In genomic region chrX:69153060-69153730, GRCh38 we compare ENCODE assay signal across 8 cellular contexts. TPM values are rescaled to one million over a fixed set of nuclear protein-coding genes. Genes with fewer than 3 reads are reported as not detected.
DNase-seq lines count a peak whose midpoint lies in the region; ATAC-seq, FAIRE-seq and TF ChIP-seq lines count a peak whose summit lies in the region.

No MANE protein-coding gene starts in this region.

- H2BK5ac ChIP-seq in IMR-90 (ENCODE audit: low read depth, low read length, poor library complexity, severe bottlenecking) = no peak overlapping the region

- H3K9me1 ChIP-seq in IMR-90 (ENCODE audit: insufficient read depth, low read length) = no peaks in the 10 kb centered on the region

- H3K23ac ChIP-seq in IMR-90 (ENCODE audit: low read depth, low read length) = no peak overlapping the region

- H3K27ac Mint-ChIP-seq in progenitor cell of endocrine pancreas = no peak overlapping the region

- no peak overlapping the region for H2BK120ac ChIP-seq in IMR-90 (ENCODE audit: low read depth, low read length)

- no peaks in the 10 kb centered on the region for H3K9me3 ChIP-seq in IMR-90 (ENCODE audit: control insufficient read depth, insufficient read depth, low read length)
- H3K9me3 ChIP-seq in kidney (ENCODE audit: control insufficient read depth in 1 of 2, low read length in 2 of 2) = no peaks in the 10 kb centered on the region
- H3K9me3 ChIP-seq in spleen = no peaks in the 10 kb centered on the region

- CTCF ChIA-PET in IMR-90 (lab: Yijun Ruan, JAX) = interaction anchor here (1.4 kb wide), 1 partner anchor 20 kb away, joined by 3 read pairs; no protein-coding TSS in a partner anchor

- no peak overlapping the region for H4K91ac ChIP-seq in IMR-90 (ENCODE audit: insufficient read depth, low read depth, low read length)

- 0 out of 2 replicates have a peak, but pooled peaks cover under 1% of the 10 kb centered on the region for H4K20me1 ChIP-seq in IMR-90 (ENCODE audit: insufficient read depth, low read length)

- H3K4me1 ChIP-seq in IMR-90 (ENCODE audit: control insufficient read depth, insufficient read depth, low read length) (no peaks in the 10 kb centered on the region), kidney (ENCODE audit: control insufficient read depth in 1 of 2, insufficient read depth in 1 of 2, low read depth in 1 of 2, low read length in 2 of 2) (no peaks in the 10 kb centered on the region), spleen (peaks cover 0 to 12% (median 9%) of the 10 kb centered on the region in 6 donors)

- H3K9me3 Mint-ChIP-seq in progenitor cell of endocrine pancreas (ENCODE audit: low read depth) = peaks cover 15% of the 10 kb centered on the region

- H3K27ac ChIP-seq in IMR-90 (ENCODE audit: insufficient read depth, low read length) (no peak overlapping the region), kidney (ENCODE audit: low read depth in 2 of 2, low read length in 2 of 2) (no peak overlapping the region), spleen (peak overlapping the region in 3 of 8 donors; percentile 4 to 39 (median 28))

- in situ Hi-C loops in IMR-90 (cut with MboI; ENCODE audit: low sequenced_read_pairs) = no loop called here

- no peak overlapping the region for H3K4me3 Mint-ChIP-seq in progenitor cell of endocrine pancreas (ENCODE audit: low read depth)

- H3K9ac ChIP-seq in IMR-90 (ENCODE audit: low read depth, low read length) (no peak overlapping the region), kidney (ENCODE audit: low read length in 2 of 2) (no peak overlapping the region)

- TF ChIP-seq CTCF in IMR-90 (conservative IDR thresholded peaks at IDR 0.05; ENCODE audit: low read depth, low read length) = no peak
- TF ChIP-seq CTCF in choroid plexus epithelial cell (conservative IDR thresholded peaks at IDR 0.05; ENCODE audit: low read depth, low read length) = no peak
- no peak for TF ChIP-seq CTCF in kidney (IDR thresholded peaks at IDR 0.05; ENCODE audit: borderline replicate concordance, extremely low read depth, insufficient read depth)
- TF ChIP-seq CTCF in spleen (IDR thresholded peaks at IDR 0.05 in 8 of 11, conservative IDR thresholded peaks at IDR 0.05 in 3 of 11) = no peak
- no peak for TF ChIP-seq CTCF in progenitor cell of endocrine pancreas (IDR thresholded peaks at IDR 0.05; ENCODE audit: unreplicated experiment)

- ATAC-seq in IMR-90 (ENCODE audit: low read depth) (peak; percentile 56), HG02571 (IDR thresholded peaks at IDR 0.05; ENCODE audit: unreplicated experiment) (no peak)

- H3K18ac ChIP-seq in IMR-90 (ENCODE audit: low read depth, low read length) = no peak overlapping the region

- no peak overlapping the region for H3K14ac ChIP-seq in IMR-90 (replicated peaks; ENCODE audit: low read depth, low read length)

- peaks cover 13% of the 10 kb centered on the region for H3K4me1 Mint-ChIP-seq in progenitor cell of endocrine pancreas (ENCODE audit: low read depth)

- no peak overlapping the region for H3K4me2 ChIP-seq in IMR-90 (ENCODE audit: low read depth, low read length)

- 62% methylated on average over 3 of the region's 8 CpGs; no CpG with 5 or more reads in 1 of the 2 experiments for WGBS in IMR-90 (ENCODE audit: extremely low coverage in 2 of 2, insufficient read length in 1 of 2), 2 experiments
- WGBS in spleen, 5 donors = 51 to 77% (median 57%) methylated on average over 4 to 8 of the region's 8 CpGs

- DNase-seq in IMR-90 (peak; percentile 34), choroid plexus epithelial cell (ENCODE audit: low read depth) (peak; percentile 81), kidney (peak; percentile 89), spleen (peak; percentile 66), progenitor cell of endocrine pancreas (ENCODE audit: low spot score, unreplicated experiment) (no peak), DMS53 (lab: John Stamatoyannopoulos, UW) (no peak), HUDEP-2 (lab: John Stamatoyannopoulos, UW; ENCODE audit: unreplicated experiment in 76 of 76) (no peak)

- TF ChIP-seq RAD21 in IMR-90 (IDR thresholded peaks at IDR 0.05; ENCODE audit: low read length) = no peak

- no peaks in the 10 kb centered on the region for H3K27me3 Mint-ChIP-seq in progenitor cell of endocrine pancreas

- BruUV-seq in IMR-90 (replicated peaks; lab: Mats Ljungman, UMichigan) = no TSS peak

- H3K36me3 ChIP-seq in IMR-90 (ENCODE audit: control insufficient read depth, insufficient read depth, low read length) = no peaks in the 10 kb centered on the region
- H3K36me3 ChIP-seq in kidney (ENCODE audit: control insufficient read depth in 1 of 2, insufficient read depth in 2 of 2, low read length in 2 of 2) = no peaks in the 10 kb centered on the region
- no peaks in the 10 kb centered on the region for H3K36me3 ChIP-seq in spleen

- H3K4ac ChIP-seq in IMR-90 (ENCODE audit: low read depth, low read length) = no peak overlapping the region

- FAIRE-seq in kidney (lab: Jason Lieb, UNC) = no peak

- H3K36me3 Mint-ChIP-seq in progenitor cell of endocrine pancreas (ENCODE audit: insufficient read depth) = no peaks in the 10 kb centered on the region

- H3K27me3 ChIP-seq in IMR-90 (ENCODE audit: control insufficient read depth, insufficient read depth, low read length) (peaks cover 7% of the 10 kb centered on the region), spleen (replicated peaks in 1 of 7) (peaks cover 0 to 39% (median 9%) of the 10 kb centered on the region in 7 donors)

- H4K5ac ChIP-seq in IMR-90 (ENCODE audit: low read depth, low read length) = no peak overlapping the region

- H2AK5ac ChIP-seq in IMR-90 (ENCODE audit: low read depth, low read length) = no peak overlapping the region

- H2BK20ac ChIP-seq in IMR-90 (ENCODE audit: low read depth, low read length) = no peak overlapping the region

- H2AK9ac ChIP-seq in IMR-90 (replicated peaks; ENCODE audit: low read depth, low read length, poor library complexity) = no peak overlapping the region

- H3K4me3 ChIP-seq in IMR-90 (ENCODE audit: insufficient read depth, low read depth, low read length) (no peak overlapping the region), choroid plexus epithelial cell (ENCODE audit: low read depth, low read length) (no peak overlapping the region), kidney (ENCODE audit: low read length in 2 of 2) (no peak overlapping the region), spleen (no peak overlapping the region)

- no peak overlapping the region for H2BK15ac ChIP-seq in IMR-90 (ENCODE audit: low read depth, low read length)

- dilution Hi-C loops in IMR-90 (cut with HindIII; ENCODE audit: low sequenced_read_pairs, unreplicated experiment) = no loop called here

- no peak overlapping the region for H4K8ac ChIP-seq in IMR-90 (ENCODE audit: low read depth in 2 of 2, low read length in 2 of 2)

- no peak overlapping the region for H3K56ac ChIP-seq in IMR-90 (ENCODE audit: extremely low read depth, insufficient read depth, low read length)

- no peaks in the 10 kb centered on the region for H3K79me1 ChIP-seq in IMR-90 (ENCODE audit: low read depth in 1 of 2, low read length in 2 of 2)

- no peak overlapping the region for H2AFZ ChIP-seq in IMR-90 (replicated peaks; ENCODE audit: low read length, poor library complexity)

- TF ChIP-seq POLR2A in IMR-90 (IDR thresholded peaks at IDR 0.05; ENCODE audit: low read depth, low read length) = no peak
- TF ChIP-seq POLR2A in spleen (IDR thresholded peaks at IDR 0.05) = no peak

- intact Hi-C loops in IMR-90 (cut with micrococcal nuclease) (no loop called here), kidney (cut with DNase I) (no loop called here), spleen (cut with DNase I; ENCODE audit: low total_unique reads) (no loop called here)

- POLR2A ChIA-PET in IMR-90 (lab: Charles Lee; ENCODE audit: unreplicated experiment) = no interaction called here

TF ChIP-seq in IMR-90, 13 proteins besides CTCF, POLR2A, EP300 and RAD21:
- TF ChIP-seq RFX5 (IDR thresholded peaks at IDR 0.05; ENCODE audit: low read depth, low read length) = no peak

RNA-seq across cellular contexts. Expression of gene PJA1, which starts 12.1 kb away (rescaled TPM):
- total RNA-seq in IMR-90 (2012; rRNA removed) (24.4 and 26.7 TPM in 2 replicates), kidney (29.9 TPM), spleen (10 to 100 TPM; 13.2 to 22.2 (median 15.8) TPM), progenitor cell of endocrine pancreas (34.2 and 35.7 TPM in 2 replicates)
- polyA plus RNA-seq in IMR-90 (2012; rRNA removed) (13.6 and 15.1 TPM in 2 replicates), kidney (ENCODE audit: insufficient read depth, low read depth, low replicate concordance) (27.1 TPM), spleen (10 to 100 TPM in 1 of 3 donors, 1 to 10 TPM in 2; 8.6 to 10.1 (median 9.1) TPM)
- polyA plus RNA-seq in IMR-90 (2012; cell fraction: cytosol; rRNA removed) = 10.4 and 10.6 TPM in 2 replicates
- polyA plus RNA-seq in IMR-90 (2012; cell fraction: nucleus; rRNA removed; ENCODE audit: low replicate concordance) = 5.0 and 9.7 TPM in 2 replicates

Comparison
In these comparisons a context has a peak if more than half of its experiments do, and no peak if none do; other contexts are left out.
1. DNase-seq: peak in IMR-90 (single experiment), choroid plexus epithelial cell (single experiment), kidney (single experiment) and spleen (single experiment); none in progenitor cell of endocrine pancreas (single experiment), DMS53 (single experiment) and HUDEP-2 (0 of 76).